1 cellular context compared by ENCODE assay signal in the genomic region with DNA sequence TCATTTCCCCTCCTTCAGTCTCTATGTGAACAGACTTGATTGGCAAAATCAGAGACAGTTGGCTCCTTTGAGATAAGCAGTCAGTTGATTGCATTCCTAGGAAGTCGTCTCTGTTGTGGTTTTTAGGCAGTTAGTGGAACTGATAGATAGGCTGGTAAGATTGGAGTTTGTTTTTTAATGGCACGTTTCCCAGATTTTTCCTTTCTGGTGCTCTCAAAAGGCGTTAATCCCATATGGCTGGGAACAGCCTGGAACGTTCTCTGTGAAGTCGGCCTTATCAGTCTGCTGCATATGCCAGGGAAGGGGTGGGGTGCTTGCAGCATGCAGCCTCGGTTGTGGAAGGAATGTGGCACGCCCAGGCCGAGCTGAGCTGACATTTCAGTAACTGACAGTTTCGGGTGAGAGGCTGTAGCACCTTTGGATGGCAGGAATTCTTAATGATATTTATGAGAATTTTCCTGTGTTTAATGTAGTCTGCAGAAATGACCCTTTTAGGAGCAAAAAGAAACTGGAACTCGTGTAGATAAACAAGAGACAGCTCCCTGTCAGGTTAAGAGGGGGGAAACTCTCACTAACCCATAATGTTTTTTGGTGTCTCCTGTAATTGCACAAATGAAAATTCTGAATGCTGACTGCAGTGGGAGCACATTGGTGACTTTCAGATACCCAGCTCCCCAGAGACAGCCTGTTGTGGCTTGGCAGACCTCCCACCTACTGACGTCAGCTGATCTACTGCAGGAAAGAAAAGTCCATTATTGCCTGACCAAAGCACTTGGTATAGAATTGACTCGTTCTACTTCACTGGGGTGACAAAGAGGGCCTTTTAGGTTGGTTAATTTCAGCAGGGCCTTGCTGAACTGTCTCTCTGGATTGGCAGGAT.
TF ChIP-seq lines count a peak whose summit lies in the region.

No MANE protein-coding gene starts in this region.

TF ChIP-seq in K562, 482 proteins besides CTCF, POLR2A, EP300 and RAD21 (continued from another document and continues in another):
- TF ChIP-seq, protein P1, sequence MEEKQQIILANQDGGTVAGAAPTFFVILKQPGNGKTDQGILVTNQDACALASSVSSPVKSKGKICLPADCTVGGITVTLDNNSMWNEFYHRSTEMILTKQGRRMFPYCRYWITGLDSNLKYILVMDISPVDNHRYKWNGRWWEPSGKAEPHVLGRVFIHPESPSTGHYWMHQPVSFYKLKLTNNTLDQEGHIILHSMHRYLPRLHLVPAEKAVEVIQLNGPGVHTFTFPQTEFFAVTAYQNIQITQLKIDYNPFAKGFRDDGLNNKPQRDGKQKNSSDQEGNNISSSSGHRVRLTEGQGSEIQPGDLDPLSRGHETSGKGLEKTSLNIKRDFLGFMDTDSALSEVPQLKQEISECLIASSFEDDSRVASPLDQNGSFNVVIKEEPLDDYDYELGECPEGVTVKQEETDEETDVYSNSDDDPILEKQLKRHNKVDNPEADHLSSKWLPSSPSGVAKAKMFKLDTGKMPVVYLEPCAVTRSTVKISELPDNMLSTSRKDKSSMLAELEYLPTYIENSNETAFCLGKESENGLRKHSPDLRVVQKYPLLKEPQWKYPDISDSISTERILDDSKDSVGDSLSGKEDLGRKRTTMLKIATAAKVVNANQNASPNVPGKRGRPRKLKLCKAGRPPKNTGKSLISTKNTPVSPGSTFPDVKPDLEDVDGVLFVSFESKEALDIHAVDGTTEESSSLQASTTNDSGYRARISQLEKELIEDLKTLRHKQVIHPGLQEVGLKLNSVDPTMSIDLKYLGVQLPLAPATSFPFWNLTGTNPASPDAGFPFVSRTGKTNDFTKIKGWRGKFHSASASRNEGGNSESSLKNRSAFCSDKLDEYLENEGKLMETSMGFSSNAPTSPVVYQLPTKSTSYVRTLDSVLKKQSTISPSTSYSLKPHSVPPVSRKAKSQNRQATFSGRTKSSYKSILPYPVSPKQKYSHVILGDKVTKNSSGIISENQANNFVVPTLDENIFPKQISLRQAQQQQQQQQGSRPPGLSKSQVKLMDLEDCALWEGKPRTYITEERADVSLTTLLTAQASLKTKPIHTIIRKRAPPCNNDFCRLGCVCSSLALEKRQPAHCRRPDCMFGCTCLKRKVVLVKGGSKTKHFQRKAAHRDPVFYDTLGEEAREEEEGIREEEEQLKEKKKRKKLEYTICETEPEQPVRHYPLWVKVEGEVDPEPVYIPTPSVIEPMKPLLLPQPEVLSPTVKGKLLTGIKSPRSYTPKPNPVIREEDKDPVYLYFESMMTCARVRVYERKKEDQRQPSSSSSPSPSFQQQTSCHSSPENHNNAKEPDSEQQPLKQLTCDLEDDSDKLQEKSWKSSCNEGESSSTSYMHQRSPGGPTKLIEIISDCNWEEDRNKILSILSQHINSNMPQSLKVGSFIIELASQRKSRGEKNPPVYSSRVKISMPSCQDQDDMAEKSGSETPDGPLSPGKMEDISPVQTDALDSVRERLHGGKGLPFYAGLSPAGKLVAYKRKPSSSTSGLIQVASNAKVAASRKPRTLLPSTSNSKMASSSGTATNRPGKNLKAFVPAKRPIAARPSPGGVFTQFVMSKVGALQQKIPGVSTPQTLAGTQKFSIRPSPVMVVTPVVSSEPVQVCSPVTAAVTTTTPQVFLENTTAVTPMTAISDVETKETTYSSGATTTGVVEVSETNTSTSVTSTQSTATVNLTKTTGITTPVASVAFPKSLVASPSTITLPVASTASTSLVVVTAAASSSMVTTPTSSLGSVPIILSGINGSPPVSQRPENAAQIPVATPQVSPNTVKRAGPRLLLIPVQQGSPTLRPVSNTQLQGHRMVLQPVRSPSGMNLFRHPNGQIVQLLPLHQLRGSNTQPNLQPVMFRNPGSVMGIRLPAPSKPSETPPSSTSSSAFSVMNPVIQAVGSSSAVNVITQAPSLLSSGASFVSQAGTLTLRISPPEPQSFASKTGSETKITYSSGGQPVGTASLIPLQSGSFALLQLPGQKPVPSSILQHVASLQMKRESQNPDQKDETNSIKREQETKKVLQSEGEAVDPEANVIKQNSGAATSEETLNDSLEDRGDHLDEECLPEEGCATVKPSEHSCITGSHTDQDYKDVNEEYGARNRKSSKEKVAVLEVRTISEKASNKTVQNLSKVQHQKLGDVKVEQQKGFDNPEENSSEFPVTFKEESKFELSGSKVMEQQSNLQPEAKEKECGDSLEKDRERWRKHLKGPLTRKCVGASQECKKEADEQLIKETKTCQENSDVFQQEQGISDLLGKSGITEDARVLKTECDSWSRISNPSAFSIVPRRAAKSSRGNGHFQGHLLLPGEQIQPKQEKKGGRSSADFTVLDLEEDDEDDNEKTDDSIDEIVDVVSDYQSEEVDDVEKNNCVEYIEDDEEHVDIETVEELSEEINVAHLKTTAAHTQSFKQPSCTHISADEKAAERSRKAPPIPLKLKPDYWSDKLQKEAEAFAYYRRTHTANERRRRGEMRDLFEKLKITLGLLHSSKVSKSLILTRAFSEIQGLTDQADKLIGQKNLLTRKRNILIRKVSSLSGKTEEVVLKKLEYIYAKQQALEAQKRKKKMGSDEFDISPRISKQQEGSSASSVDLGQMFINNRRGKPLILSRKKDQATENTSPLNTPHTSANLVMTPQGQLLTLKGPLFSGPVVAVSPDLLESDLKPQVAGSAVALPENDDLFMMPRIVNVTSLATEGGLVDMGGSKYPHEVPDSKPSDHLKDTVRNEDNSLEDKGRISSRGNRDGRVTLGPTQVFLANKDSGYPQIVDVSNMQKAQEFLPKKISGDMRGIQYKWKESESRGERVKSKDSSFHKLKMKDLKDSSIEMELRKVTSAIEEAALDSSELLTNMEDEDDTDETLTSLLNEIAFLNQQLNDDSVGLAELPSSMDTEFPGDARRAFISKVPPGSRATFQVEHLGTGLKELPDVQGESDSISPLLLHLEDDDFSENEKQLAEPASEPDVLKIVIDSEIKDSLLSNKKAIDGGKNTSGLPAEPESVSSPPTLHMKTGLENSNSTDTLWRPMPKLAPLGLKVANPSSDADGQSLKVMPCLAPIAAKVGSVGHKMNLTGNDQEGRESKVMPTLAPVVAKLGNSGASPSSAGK (IDR thresholded peaks at IDR 0.05) = peak; percentile 56; the same call in 1 of the 2 replicates
- TF ChIP-seq, protein P2, sequence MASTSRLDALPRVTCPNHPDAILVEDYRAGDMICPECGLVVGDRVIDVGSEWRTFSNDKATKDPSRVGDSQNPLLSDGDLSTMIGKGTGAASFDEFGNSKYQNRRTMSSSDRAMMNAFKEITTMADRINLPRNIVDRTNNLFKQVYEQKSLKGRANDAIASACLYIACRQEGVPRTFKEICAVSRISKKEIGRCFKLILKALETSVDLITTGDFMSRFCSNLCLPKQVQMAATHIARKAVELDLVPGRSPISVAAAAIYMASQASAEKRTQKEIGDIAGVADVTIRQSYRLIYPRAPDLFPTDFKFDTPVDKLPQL (IDR thresholded peaks at IDR 0.05; ENCODE audit: extremely low read depth, insufficient read length) = no peak
- TF ChIP-seq, protein P3, sequence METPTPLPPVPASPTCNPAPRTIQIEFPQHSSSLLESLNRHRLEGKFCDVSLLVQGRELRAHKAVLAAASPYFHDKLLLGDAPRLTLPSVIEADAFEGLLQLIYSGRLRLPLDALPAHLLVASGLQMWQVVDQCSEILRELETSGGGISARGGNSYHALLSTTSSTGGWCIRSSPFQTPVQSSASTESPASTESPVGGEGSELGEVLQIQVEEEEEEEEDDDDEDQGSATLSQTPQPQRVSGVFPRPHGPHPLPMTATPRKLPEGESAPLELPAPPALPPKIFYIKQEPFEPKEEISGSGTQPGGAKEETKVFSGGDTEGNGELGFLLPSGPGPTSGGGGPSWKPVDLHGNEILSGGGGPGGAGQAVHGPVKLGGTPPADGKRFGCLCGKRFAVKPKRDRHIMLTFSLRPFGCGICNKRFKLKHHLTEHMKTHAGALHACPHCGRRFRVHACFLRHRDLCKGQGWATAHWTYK (CRISPR knock-in tag; IDR thresholded peaks at IDR 0.05) = peak; percentile 86
- TF ChIP-seq ZNF57 (CRISPR knock-in tag; IDR thresholded peaks at IDR 0.05) (no peak), BRF2 (IDR thresholded peaks at IDR 0.05; ENCODE audit: borderline replicate concordance, insufficient read depth, insufficient read length) (no peak), ZNF436 (CRISPR knock-in tag; IDR thresholded peaks at IDR 0.05) (no peak), TEAD4 (IDR thresholded peaks at IDR 0.05; ENCODE audit: low read length) (peak; percentile 98), TEAD4 (CRISPR knock-in tag; IDR thresholded peaks at IDR 0.05; ENCODE audit: borderline replicate concordance) (peak; percentile 86; the same call in 1 of the 2 replicates), ZFPM2 (CRISPR knock-in tag; IDR thresholded peaks at IDR 0.05) (no peak), NR2C1 (IDR thresholded peaks at IDR 0.05) (peak; percentile 67; the same call in 1 of the 2 replicates), NR2C1 (tag; IDR thresholded peaks at IDR 0.05) (peak; percentile 80), RBBP5 (IDR thresholded peaks at IDR 0.05; ENCODE audit: borderline replicate concordance, insufficient read depth, low read length, poor library complexity, severe bottlenecking) (no peak), MAZ (CRISPR knock-in tag; conservative IDR thresholded peaks at IDR 0.05 in 1 of 2, IDR thresholded peaks at IDR 0.05 in 1 of 2) (peak in 1 of 2 experiments; percentile 84; a peak in 3 of 4 replicates), ZNF217 (CRISPR knock-in tag; IDR thresholded peaks at IDR 0.05) (no peak), GABPB1 (CRISPR knock-in tag; IDR thresholded peaks at IDR 0.05) (0 out of 2 replicates have a peak, but pooled peaks have one; percentile 19), ELF1 (tag; IDR thresholded peaks at IDR 0.05) (peak; percentile 66), RBM14 (IDR thresholded peaks at IDR 0.05; ENCODE audit: borderline replicate concordance, insufficient read depth, low read depth, low read length) (no peak), ATF4 (CRISPR knock-in tag; IDR thresholded peaks at IDR 0.05) (peak; percentile 79)
- TF ChIP-seq, protein P4, sequence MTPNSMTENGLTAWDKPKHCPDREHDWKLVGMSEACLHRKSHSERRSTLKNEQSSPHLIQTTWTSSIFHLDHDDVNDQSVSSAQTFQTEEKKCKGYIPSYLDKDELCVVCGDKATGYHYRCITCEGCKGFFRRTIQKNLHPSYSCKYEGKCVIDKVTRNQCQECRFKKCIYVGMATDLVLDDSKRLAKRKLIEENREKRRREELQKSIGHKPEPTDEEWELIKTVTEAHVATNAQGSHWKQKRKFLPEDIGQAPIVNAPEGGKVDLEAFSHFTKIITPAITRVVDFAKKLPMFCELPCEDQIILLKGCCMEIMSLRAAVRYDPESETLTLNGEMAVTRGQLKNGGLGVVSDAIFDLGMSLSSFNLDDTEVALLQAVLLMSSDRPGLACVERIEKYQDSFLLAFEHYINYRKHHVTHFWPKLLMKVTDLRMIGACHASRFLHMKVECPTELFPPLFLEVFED (CRISPR knock-in tag; conservative IDR thresholded peaks at IDR 0.05) = peak; percentile 84
